ENCODE assay signal across 17 cellular contexts in the genomic region with DNA sequence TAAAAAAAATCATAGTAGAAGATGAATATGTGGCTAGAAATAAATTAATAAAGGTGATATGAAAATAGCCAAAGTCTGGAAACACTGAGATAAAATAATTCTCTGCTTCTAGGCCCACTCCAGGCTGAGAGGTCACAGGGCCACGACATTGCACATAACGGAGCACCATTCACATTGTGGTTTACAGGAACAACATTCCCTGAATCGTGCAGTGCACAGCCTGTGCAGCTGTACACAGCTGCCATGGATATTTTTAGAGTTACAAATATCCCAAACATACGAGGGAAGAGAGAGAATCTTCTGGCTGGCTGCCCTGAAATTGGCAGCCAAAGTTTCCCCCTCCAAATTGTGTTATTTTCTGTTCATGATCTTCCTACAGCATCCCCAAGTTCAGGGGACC.
DNase-seq lines count a peak whose midpoint lies in the region; ATAC-seq and TF ChIP-seq lines count a peak whose summit lies in the region.
"Had no signal": no experiment of that assay in that cellular context is flagged by ENCODE, and none has a peak within 500 bp of the region (broad histone marks: within the 10 kb centered on the region; RNA-seq: fewer than 3 reads in every experiment).

No MANE protein-coding gene starts in this region.

- H3K4me1 Mint-ChIP-seq in T-helper 2 cell treated with Interferon-gamma antibody and Interleukin-4, amounts not matched to agents 5 μg/mL and 100 μg/mL, for 36 hours (ENCODE audit: low read depth), result peaks cover 18% of the 10 kb centered on the region
- H3K4me1 Mint-ChIP-seq in activated naive CD8-positive, alpha-beta T cell treated with anti-CD3 and anti-CD28 coated beads, Interleukin-2, amount 10 ng/mL, durations not matched to agents 7 days and 5 days, result peaks cover 26% of the 10 kb centered on the region
- peaks cover 10% of the 10 kb centered on the region for H3K4me1 Mint-ChIP-seq in activated naive CD8-positive, alpha-beta T cell treated with anti-CD3 and anti-CD28 coated beads for 36 hours
- H3K4me1 Mint-ChIP-seq: CD14-positive monocyte had no signal

- no peak overlapping the region for H3K27ac ChIP-seq in Peyer's patch
- H3K27ac ChIP-seq: 22Rv1 had no signal

- H3K36me3 ChIP-seq in Peyer's patch, result no peaks in the 10 kb centered on the region
- H3K36me3 ChIP-seq: HAP-1 had no signal

- H3K27me3 Mint-ChIP-seq in T-helper 2 cell treated with Interferon-gamma antibody and Interleukin-4, amounts not matched to agents 5 μg/mL and 100 μg/mL, for 36 hours (ENCODE audit: low read depth), result no peaks in the 10 kb centered on the region
- peaks cover 15% of the 10 kb centered on the region for H3K27me3 Mint-ChIP-seq in activated naive CD8-positive, alpha-beta T cell treated with anti-CD3 and anti-CD28 coated beads, Interleukin-2, amount 10 ng/mL, durations not matched to agents 7 days and 5 days
- H3K27me3 Mint-ChIP-seq in activated naive CD8-positive, alpha-beta T cell treated with anti-CD3 and anti-CD28 coated beads for 36 hours, result no peaks in the 10 kb centered on the region

- H3K4me1 ChIP-seq in Peyer's patch, result no peaks in the 10 kb centered on the region
- H3K4me1 ChIP-seq: HAP-1 had no signal

- H3K36me3 Mint-ChIP-seq in T-helper 2 cell treated with Interferon-gamma antibody and Interleukin-4, amounts not matched to agents 5 μg/mL and 100 μg/mL, for 36 hours (ENCODE audit: low read depth), result peaks cover 10% of the 10 kb centered on the region
- peaks cover 24% of the 10 kb centered on the region for H3K36me3 Mint-ChIP-seq in activated naive CD8-positive, alpha-beta T cell treated with anti-CD3 and anti-CD28 coated beads, Interleukin-2, amount 10 ng/mL, durations not matched to agents 7 days and 5 days
- H3K36me3 Mint-ChIP-seq in activated naive CD8-positive, alpha-beta T cell treated with anti-CD3 and anti-CD28 coated beads for 36 hours, result no peaks in the 10 kb centered on the region
- H3K36me3 Mint-ChIP-seq: CD14-positive monocyte; CD8-positive, alpha-beta T cell had no signal

- no peak overlapping the region for H3K27ac Mint-ChIP-seq in T-helper 2 cell treated with Interferon-gamma antibody and Interleukin-4, amounts not matched to agents 5 μg/mL and 100 μg/mL, for 36 hours
- peak overlapping the region; percentile 86 for H3K27ac Mint-ChIP-seq in activated naive CD8-positive, alpha-beta T cell treated with anti-CD3 and anti-CD28 coated beads, Interleukin-2, amount 10 ng/mL, durations not matched to agents 7 days and 5 days
- H3K27ac Mint-ChIP-seq in activated naive CD8-positive, alpha-beta T cell treated with anti-CD3 and anti-CD28 coated beads for 36 hours, result no peak overlapping the region
- H3K27ac Mint-ChIP-seq: CD8-positive, alpha-beta T cell; HFFc6 had no signal

- H3K27me3 ChIP-seq in Peyer's patch, result no peaks in the 10 kb centered on the region

- H3K9me3 ChIP-seq in Peyer's patch, result no peaks in the 10 kb centered on the region
- H3K9me3 ChIP-seq: HAP-1 had no signal

- no peak for DNase-seq in T-helper 2 cell treated with Interferon-gamma antibody and Interleukin-4, amounts not matched to agents 5 μg/mL and 100 μg/mL, for 36 hours (ENCODE audit: low spot score)
- DNase-seq in T-helper 2 cell (no peak), posterior vena cava (ENCODE audit: low spot score) (peak; percentile 0), Peyer's patch (no peak), NCI-H1105 treated with DMSO at 0.1 percent for 48 hours (lab: John Stamatoyannopoulos, UW) (no peak)
- no peak for DNase-seq in activated naive CD8-positive, alpha-beta T cell treated with anti-CD3 and anti-CD28 coated beads, Interleukin-2, amount 10 ng/mL, durations not matched to agents 7 days and 5 days
- no peak for DNase-seq in activated naive CD8-positive, alpha-beta T cell treated with anti-CD3 and anti-CD28 coated beads for 36 hours
- DNase-seq: CD8-positive, alpha-beta T cell; COR-L47; DMS153; DMS79 treated with DMSO at 0.1 percent for 48 hours; EL; HFFc6 had no signal

- peaks cover 25% of the 10 kb centered on the region for H3K9me3 Mint-ChIP-seq in T-helper 2 cell treated with Interferon-gamma antibody and Interleukin-4, amounts not matched to agents 5 μg/mL and 100 μg/mL, for 36 hours
- peaks cover 17% of the 10 kb centered on the region for H3K9me3 Mint-ChIP-seq in activated naive CD8-positive, alpha-beta T cell treated with anti-CD3 and anti-CD28 coated beads, Interleukin-2, amount 10 ng/mL, durations not matched to agents 7 days and 5 days
- peaks cover 7% of the 10 kb centered on the region for H3K9me3 Mint-ChIP-seq in activated naive CD8-positive, alpha-beta T cell treated with anti-CD3 and anti-CD28 coated beads for 36 hours

- POLR2A ChIA-PET in activated naive CD8-positive, alpha-beta T cell treated with anti-CD3 and anti-CD28 coated beads, Interleukin-2, amount 10 ng/mL, durations not matched to agents 7 days and 5 days (lab: Charles Lee), result no interaction called here

- ATAC-seq in activated naive CD8-positive, alpha-beta T cell treated with anti-CD3 and anti-CD28 coated beads, Interleukin-2, amount 10 ng/mL, durations not matched to agents 7 days and 5 days (ENCODE audit: low read depth), result no peak
- ATAC-seq: CD8-positive, alpha-beta T cell; HepG2 had no signal

- TF ChIP-seq POLR2A in Peyer's patch (IDR thresholded peaks at IDR 0.05), result no peak

- peak overlapping the region; percentile 22 for H3K4me3 Mint-ChIP-seq in T-helper 2 cell treated with Interferon-gamma antibody and Interleukin-4, amounts not matched to agents 5 μg/mL and 100 μg/mL, for 36 hours
- H3K4me3 Mint-ChIP-seq in activated naive CD8-positive, alpha-beta T cell treated with anti-CD3 and anti-CD28 coated beads, Interleukin-2, amount 10 ng/mL, durations not matched to agents 7 days and 5 days, result peak overlapping the region; percentile 59
- no peak overlapping the region for H3K4me3 Mint-ChIP-seq in activated naive CD8-positive, alpha-beta T cell treated with anti-CD3 and anti-CD28 coated beads for 36 hours
- H3K4me3 Mint-ChIP-seq: CD14-positive monocyte; CD8-positive, alpha-beta T cell; HFFc6 had no signal

- intact Hi-C loops in posterior vena cava (cut with DNase I), result no loop called here

- no peak for TF ChIP-seq CTCF in Peyer's patch (IDR thresholded peaks at IDR 0.05)

- no peak overlapping the region for H3K4me3 ChIP-seq in Peyer's patch
- H3K4me3 ChIP-seq: HAP-1 had no signal
